Comparison of ENCODE assay signal across 18 cellular contexts in genomic region chr11:61270354-61271070, GRCh38. TPM values are rescaled to one million over a fixed set of nuclear protein-coding genes. Genes with fewer than 3 reads are reported as not detected.
DNase-seq lines count a peak whose midpoint lies in the region; ATAC-seq and TF ChIP-seq lines count a peak whose summit lies in the region.
"Had no signal": no experiment of that assay in that cellular context is flagged by ENCODE, and none has a peak within 500 bp of the region (broad histone marks: within the 10 kb centered on the region; RNA-seq: fewer than 3 reads in every experiment).

No MANE protein-coding gene starts in this region.

- no peaks in the 10 kb centered on the region for H3K4me1 ChIP-seq in RWPE2 (ENCODE audit: insufficient read depth, poor library complexity, severe bottlenecking)

- H3K9me3 ChIP-seq in RWPE2 (ENCODE audit: severe bottlenecking) = no peaks in the 10 kb centered on the region

- TF ChIP-seq CTCF in RWPE2 (IDR thresholded peaks at IDR 0.05; ENCODE audit: poor library complexity, severe bottlenecking) (no peak), fibroblast of pulmonary artery (IDR thresholded peaks at IDR 0.05; ENCODE audit: low read length, missing control alignments) (no peak)

- H3K27ac ChIP-seq in RWPE2 (ENCODE audit: poor library complexity, severe bottlenecking) = no peak overlapping the region

- peak; percentile 77 for DNase-seq in AG08396 (ENCODE audit: low spot score)
- peak; percentile 75 for DNase-seq in GM03348 (ENCODE audit: low spot score)
- DNase-seq in RWPE2 (ENCODE audit: low spot score) = no peak
- peak; percentile 49 for DNase-seq in fibroblast of pulmonary artery (ENCODE audit: low read depth)
- DNase-seq in HT-29 (ENCODE audit: low spot score) = no peak
- no peak for DNase-seq in HuH-7.5 (ENCODE audit: low spot score)
- DNase-seq: activated T-cell treated with anti-CD3 and anti-CD28 coated beads, Interleukin-2, amount 50 U/mL, for 1 hour; aorta; CD8-positive, alpha-beta memory T cell; GDM1; glutamatergic neuron; left colon; MV-4-11; NCI-H2171 treated with DMSO at 0.1 percent for 48 hours had no signal

- ATAC-seq in RWPE2 (ENCODE audit: low read depth) (0 out of 3 replicates have a peak, but pooled peaks have one; percentile 13), HG02885 (IDR thresholded peaks at IDR 0.05; ENCODE audit: poor library complexity, unreplicated experiment) (no peak), GM18867 (IDR thresholded peaks at IDR 0.05; ENCODE audit: unreplicated experiment) (no peak)
- ATAC-seq: left colon; stimulated activated memory B cell treated with anti-CD40 and anti-IgM and Interleukin-4, amounts not matched to agents 10 μg/mL and 1 μg/mL and 100 μg/mL, for 72 hours had no signal

- H3K27me3 ChIP-seq in RWPE2 (ENCODE audit: insufficient read depth, poor library complexity, severe bottlenecking) = no peaks in the 10 kb centered on the region

- H3K4me3 ChIP-seq in RWPE2 (ENCODE audit: severe bottlenecking) = no peak overlapping the region
- no peak overlapping the region for H3K4me3 ChIP-seq in fibroblast of pulmonary artery (replicated peaks; ENCODE audit: low read depth, low read length)

- H3K36me3 ChIP-seq in RWPE2 (ENCODE audit: low read depth) = no peaks in the 10 kb centered on the region

RNA-seq across cellular contexts. Expression of gene VWCE, which starts 24.6 kb away (rescaled TPM):
- not detected in 2 replicates for total RNA-seq in HT-29 (2014; rRNA removed; shearing (Covaris generic))

RNA-seq across cellular contexts. Expression of gene PGA5, which starts 29.5 kb away (rescaled TPM):
- not detected in 2 replicates for total RNA-seq in HT-29 (2014; rRNA removed; shearing (Covaris generic))
- total RNA-seq: CD8-positive, alpha-beta memory T cell; SK-MEL-5 had no signal

RNA-seq across cellular contexts. Expression of gene PGA4, which starts 48.4 kb away (rescaled TPM):
- total RNA-seq in HT-29 (2014; rRNA removed; shearing (Covaris generic)) = 1.0 TPM in 1 of 2 replicates, not detected in the other
- total RNA-seq: CD8-positive, alpha-beta memory T cell; SK-MEL-5 had no signal

Comparison
In these comparisons a context has a peak if more than half of its experiments do, and no peak if none do; other contexts are left out.
1. DNase-seq: peak in AG08396 (single experiment), GM03348 (single experiment) and fibroblast of pulmonary artery (single experiment); none in RWPE2 (single experiment), HT-29 (single experiment) and HuH-7.5 (single experiment).